Comparison of ENCODE assay signal across 21 cellular contexts in genomic region chr3:172249039-172249438, GRCh38.
A peak's percentile ranks its signal among the peaks of the same experiment; 100 is the strongest.
DNase-seq lines count a peak whose midpoint lies in the region; ATAC-seq, FAIRE-seq and TF ChIP-seq lines count a peak whose summit lies in the region.
"Had no signal": no experiment of that assay in that cellular context is flagged by ENCODE, and none has a peak within 500 bp of the region (broad histone marks: within the 10 kb centered on the region; RNA-seq: fewer than 3 reads in every experiment).

No MANE protein-coding gene starts in this region.

- DNase-seq in A549 (ENCODE audit: low read depth in 1 of 2, low spot score in 1 of 2) (no peak), GM23248 (peak; percentile 81), fibroblast of peridontal ligament (ENCODE audit: extremely low read depth) (peak; percentile 70), Peyer's patch (no peak), HPDE6-E6E7 (ENCODE audit: extremely low spot score) (no peak)
- DNase-seq in activated T-helper 2 cell treated with anti-CD3 and anti-CD28 coated beads, Interferon-gamma antibody, Interleukin-2, Interleukin-4, amounts not matched to agents 10 μg/mL and 5 μg/mL and 100 μg/mL, durations not matched to agents 14 hours and 24 hours and 36 hours (ENCODE audit: low spot score), result no peak
- DNase-seq: ACHN; activated CD4-positive, alpha-beta T cell treated with anti-CD3 and anti-CD28 coated beads, Interleukin-2, amount 10 ng/mL, durations not matched to agents 24 days and 14 days; Caco-2; glutamatergic neuron; immature natural killer cell; NCI-H2107; NCI-H526 treated with DMSO at 0.1 percent for 48 hours; stomach had no signal

- TF ChIP-seq EP300 in A549 (IDR thresholded peaks at IDR 0.05), result no peak

- intact Hi-C loops in activated T-helper 2 cell treated with anti-CD3 and anti-CD28 coated beads, Interferon-gamma antibody, Interleukin-2, Interleukin-4, amounts not matched to agents 10 μg/mL and 5 μg/mL and 100 μg/mL, durations not matched to agents 14 hours and 24 hours and 36 hours (cut with micrococcal nuclease), result no loop called here

- H3K79me2 ChIP-seq in GM23248 (ENCODE audit: insufficient read depth), result peaks cover 97% of the 10 kb centered on the region

- H3K27ac Mint-ChIP-seq in activated T-helper 17 cell treated with anti-CD3 and anti-CD28 coated beads, Interleukin-2, amount 50 U/mL, for 72 hours, result no peak overlapping the region
- H3K27ac Mint-ChIP-seq in activated T-helper 2 cell treated with anti-CD3 and anti-CD28 coated beads, Interferon-gamma antibody, Interleukin-2, Interleukin-4, amounts not matched to agents 10 μg/mL and 5 μg/mL and 100 μg/mL, durations not matched to agents 14 hours and 24 hours and 36 hours, result no peak overlapping the region
- H3K27ac Mint-ChIP-seq: activated CD4-positive, alpha-beta T cell treated with anti-CD3 and anti-CD28 coated beads, Interleukin-2, amount 10 ng/mL, durations not matched to agents 24 days and 14 days; activated naive CD8-positive, alpha-beta T cell had no signal

- H3K4me3 Mint-ChIP-seq in activated T-helper 17 cell treated with anti-CD3 and anti-CD28 coated beads, Interleukin-2, amount 50 U/mL, for 72 hours, result no peak overlapping the region
- H3K4me3 Mint-ChIP-seq in activated T-helper 2 cell treated with anti-CD3 and anti-CD28 coated beads, Interferon-gamma antibody, Interleukin-2, Interleukin-4, amounts not matched to agents 10 μg/mL and 5 μg/mL and 100 μg/mL, durations not matched to agents 14 hours and 24 hours and 36 hours (ENCODE audit: low read depth), result no peak overlapping the region
- H3K4me3 Mint-ChIP-seq: activated CD4-positive, alpha-beta T cell treated with anti-CD3 and anti-CD28 coated beads, Interleukin-2, amount 10 ng/mL, durations not matched to agents 24 days and 14 days; activated naive CD8-positive, alpha-beta T cell; central memory CD8-positive, alpha-beta T cell; immature natural killer cell; nephron had no signal

- H4K20me1 ChIP-seq in GM23248 (ENCODE audit: insufficient read depth), result peaks cover 8% of the 10 kb centered on the region; the same call in 1 of the 2 replicates

- TF ChIP-seq POLR2A in A549 (IDR thresholded peaks at IDR 0.05; ENCODE audit: low read length) (no peak), Peyer's patch (IDR thresholded peaks at IDR 0.05) (no peak)

- H3K36me3 Mint-ChIP-seq in activated T-helper 17 cell treated with anti-CD3 and anti-CD28 coated beads, Interleukin-2, amount 50 U/mL, for 72 hours (ENCODE audit: low read depth), result peaks cover 36% of the 10 kb centered on the region
- H3K36me3 Mint-ChIP-seq in activated T-helper 2 cell treated with anti-CD3 and anti-CD28 coated beads, Interferon-gamma antibody, Interleukin-2, Interleukin-4, amounts not matched to agents 10 μg/mL and 5 μg/mL and 100 μg/mL, durations not matched to agents 14 hours and 24 hours and 36 hours (ENCODE audit: low read depth), result peaks cover 21% of the 10 kb centered on the region

- 67% methylated on average over 1 of the region's 1 CpG for WGBS in A549 (ENCODE audit: missing lambda C conversion rate)
- WGBS in GM23248 (ENCODE audit: low coverage in 1 of 2, low lambda C conversion rate in 2 of 2, missing lambda C conversion rate in 2 of 2), 2 experiments, result 0 to 8% methylated on average over 1 of the region's 1 CpG

- in situ Hi-C loops in GM23248 (cut with MboI), result no loop called here

- H3K27me3 Mint-ChIP-seq in activated T-helper 17 cell treated with anti-CD3 and anti-CD28 coated beads, Interleukin-2, amount 50 U/mL, for 72 hours, result no peaks in the 10 kb centered on the region
- no peaks in the 10 kb centered on the region for H3K27me3 Mint-ChIP-seq in activated T-helper 2 cell treated with anti-CD3 and anti-CD28 coated beads, Interferon-gamma antibody, Interleukin-2, Interleukin-4, amounts not matched to agents 10 μg/mL and 5 μg/mL and 100 μg/mL, durations not matched to agents 14 hours and 24 hours and 36 hours (ENCODE audit: low read depth)
- H3K27me3 Mint-ChIP-seq: activated CD4-positive, alpha-beta T cell treated with anti-CD3 and anti-CD28 coated beads, Interleukin-2, amount 10 ng/mL, durations not matched to agents 24 days and 14 days; activated naive CD8-positive, alpha-beta T cell; central memory CD8-positive, alpha-beta T cell had no signal

- peaks cover 52% of the 10 kb centered on the region for H3F3A ChIP-seq in GM23248 (ENCODE audit: insufficient read depth)

- H3K36me3 ChIP-seq in GM23248 (ENCODE audit: low read depth) (peaks cover 40% of the 10 kb centered on the region), Peyer's patch (peaks cover 0 to 20% (median 0%) of the 10 kb centered on the region in 3 donors)

- no peaks in the 10 kb centered on the region for H3K9me3 Mint-ChIP-seq in activated T-helper 17 cell treated with anti-CD3 and anti-CD28 coated beads, Interleukin-2, amount 50 U/mL, for 72 hours
- peaks cover 3% of the 10 kb centered on the region for H3K9me3 Mint-ChIP-seq in activated T-helper 2 cell treated with anti-CD3 and anti-CD28 coated beads, Interferon-gamma antibody, Interleukin-2, Interleukin-4, amounts not matched to agents 10 μg/mL and 5 μg/mL and 100 μg/mL, durations not matched to agents 14 hours and 24 hours and 36 hours
- H3K9me3 Mint-ChIP-seq: activated CD4-positive, alpha-beta T cell treated with anti-CD3 and anti-CD28 coated beads, Interleukin-2, amount 10 ng/mL, durations not matched to agents 24 days and 14 days; central memory CD8-positive, alpha-beta T cell; immature natural killer cell had no signal

- H3K9me3 ChIP-seq in A549 (no peaks in the 10 kb centered on the region), GM23248 (ENCODE audit: low read depth) (no peaks in the 10 kb centered on the region), Peyer's patch (no peaks in the 10 kb centered on the region)
- H3K9me3 ChIP-seq: Caco-2, stomach had no signal

- H2AFZ ChIP-seq in GM23248, result no peak overlapping the region

- H3K4me2 ChIP-seq in A549 (no peak overlapping the region), GM23248 (ENCODE audit: unreplicated experiment) (no peak overlapping the region)

- TF ChIP-seq RAD21 in A549 (conservative IDR thresholded peaks at IDR 0.05 in 1 of 2, IDR thresholded peaks at IDR 0.05 in 1 of 2), result no peak

- ATAC-seq in A549 (0 out of 6 replicates have a peak, but pooled peaks of 1 of the 2 experiments have one; percentile 32), GM19463 (IDR thresholded peaks at IDR 0.05; ENCODE audit: unreplicated experiment) (no peak)
- peak; percentile 53 for ATAC-seq in activated T-helper 17 cell treated with anti-CD3 and anti-CD28 coated beads, Interleukin-2, amount 50 U/mL, for 72 hours (replicated peaks)

- no peak for FAIRE-seq in A549 (lab: Jason Lieb, UNC)
- FAIRE-seq: H1 had no signal

- TF ChIP-seq CTCF in A549 (IDR thresholded peaks at IDR 0.05), result no peak
- no peak for TF ChIP-seq CTCF in Peyer's patch (IDR thresholded peaks at IDR 0.05)

- peak overlapping the region; percentile 12; the same call in 1 of the 2 replicates for H3K9ac ChIP-seq in GM23248

- no peak overlapping the region for H3K27ac ChIP-seq in A549
- H3K27ac ChIP-seq in GM23248, result peak overlapping the region; percentile 43
- no peak overlapping the region for H3K27ac ChIP-seq in Peyer's patch
- H3K27ac ChIP-seq: SK-N-MC, stomach had no signal

- POLR2A ChIA-PET in A549 (lab: Yijun Ruan, JAX), result no interaction called here

- no peaks in the 10 kb centered on the region for H3K27me3 ChIP-seq in GM23248 (replicated peaks; ENCODE audit: insufficient read depth)
- H3K27me3 ChIP-seq in Peyer's patch, result no peaks in the 10 kb centered on the region
- H3K27me3 ChIP-seq: stomach had no signal

- H3K9me2 ChIP-seq in GM23248 (ENCODE audit: insufficient read depth), result no peaks in the 10 kb centered on the region

- no peak overlapping the region for H3K4me3 ChIP-seq in A549
- no peak overlapping the region for H3K4me3 ChIP-seq in GM23248
- no peak overlapping the region for H3K4me3 ChIP-seq in Peyer's patch
- H3K4me3 ChIP-seq: SK-N-MC, stomach had no signal

- peaks cover 8% of the 10 kb centered on the region for H3K4me1 Mint-ChIP-seq in activated T-helper 17 cell treated with anti-CD3 and anti-CD28 coated beads, Interleukin-2, amount 50 U/mL, for 72 hours
- H3K4me1 Mint-ChIP-seq in activated T-helper 2 cell treated with anti-CD3 and anti-CD28 coated beads, Interferon-gamma antibody, Interleukin-2, Interleukin-4, amounts not matched to agents 10 μg/mL and 5 μg/mL and 100 μg/mL, durations not matched to agents 14 hours and 24 hours and 36 hours (ENCODE audit: low read depth), result peaks cover 11% of the 10 kb centered on the region
- H3K4me1 Mint-ChIP-seq: central memory CD8-positive, alpha-beta T cell had no signal

- H3K4me1 ChIP-seq in A549 (peaks cover 44% of the 10 kb centered on the region), GM23248 (ENCODE audit: insufficient read depth) (peaks cover 23% of the 10 kb centered on the region), Peyer's patch (no peaks in the 10 kb centered on the region)
- H3K4me1 ChIP-seq: Caco-2 had no signal

- CTCF ChIA-PET in A549 (lab: Yijun Ruan, JAX), result no interaction called here

TF ChIP-seq in A549, 52 proteins besides CTCF, POLR2A, EP300 and RAD21:
- peak; percentile 10 for TF ChIP-seq MAFK (IDR thresholded peaks at IDR 0.05; ENCODE audit: partially characterized antibody)
- TF ChIP-seq EHMT2 (IDR thresholded peaks at IDR 0.05; ENCODE audit: low read depth), result no peak
- TF ChIP-seq, protein P1, sequence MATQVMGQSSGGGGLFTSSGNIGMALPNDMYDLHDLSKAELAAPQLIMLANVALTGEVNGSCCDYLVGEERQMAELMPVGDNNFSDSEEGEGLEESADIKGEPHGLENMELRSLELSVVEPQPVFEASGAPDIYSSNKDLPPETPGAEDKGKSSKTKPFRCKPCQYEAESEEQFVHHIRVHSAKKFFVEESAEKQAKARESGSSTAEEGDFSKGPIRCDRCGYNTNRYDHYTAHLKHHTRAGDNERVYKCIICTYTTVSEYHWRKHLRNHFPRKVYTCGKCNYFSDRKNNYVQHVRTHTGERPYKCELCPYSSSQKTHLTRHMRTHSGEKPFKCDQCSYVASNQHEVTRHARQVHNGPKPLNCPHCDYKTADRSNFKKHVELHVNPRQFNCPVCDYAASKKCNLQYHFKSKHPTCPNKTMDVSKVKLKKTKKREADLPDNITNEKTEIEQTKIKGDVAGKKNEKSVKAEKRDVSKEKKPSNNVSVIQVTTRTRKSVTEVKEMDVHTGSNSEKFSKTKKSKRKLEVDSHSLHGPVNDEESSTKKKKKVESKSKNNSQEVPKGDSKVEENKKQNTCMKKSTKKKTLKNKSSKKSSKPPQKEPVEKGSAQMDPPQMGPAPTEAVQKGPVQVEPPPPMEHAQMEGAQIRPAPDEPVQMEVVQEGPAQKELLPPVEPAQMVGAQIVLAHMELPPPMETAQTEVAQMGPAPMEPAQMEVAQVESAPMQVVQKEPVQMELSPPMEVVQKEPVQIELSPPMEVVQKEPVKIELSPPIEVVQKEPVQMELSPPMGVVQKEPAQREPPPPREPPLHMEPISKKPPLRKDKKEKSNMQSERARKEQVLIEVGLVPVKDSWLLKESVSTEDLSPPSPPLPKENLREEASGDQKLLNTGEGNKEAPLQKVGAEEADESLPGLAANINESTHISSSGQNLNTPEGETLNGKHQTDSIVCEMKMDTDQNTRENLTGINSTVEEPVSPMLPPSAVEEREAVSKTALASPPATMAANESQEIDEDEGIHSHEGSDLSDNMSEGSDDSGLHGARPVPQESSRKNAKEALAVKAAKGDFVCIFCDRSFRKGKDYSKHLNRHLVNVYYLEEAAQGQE (IDR thresholded peaks at IDR 0.05), result no peak
- no peak for TF ChIP-seq TP53 (CRISPR knock-in tag; IDR thresholded peaks at IDR 0.05)
- TF ChIP-seq POLR2AphosphoS2 (conservative IDR thresholded peaks at IDR 0.05; ENCODE audit: low read length), result no peak

Comparison
In these comparisons a context has a peak if more than half of its experiments do, and no peak if none do; other contexts are left out.
1. DNase-seq: peak in GM23248 (single experiment) and fibroblast of peridontal ligament (single experiment); none in A549 (0 of 2), activated T-helper 2 cell treated with anti-CD3 and anti-CD28 coated beads, Interferon-gamma antibody, Interleukin-2, Interleukin-4, amounts not matched to agents 10 μg/mL and 5 μg/mL and 100 μg/mL, durations not matched to agents 14 hours and 24 hours and 36 hours (single experiment), Peyer's patch (0 of 3) and HPDE6-E6E7 (single experiment).